Comparison of ENCODE assay signal across 8 cellular contexts in genomic region chr2:27086090-27086721, GRCh38. TPM values are rescaled to one million over a fixed set of nuclear protein-coding genes. Genes with fewer than 3 reads are reported as not detected.
DNase-seq lines count a peak whose midpoint lies in the region; ATAC-seq, FAIRE-seq and TF ChIP-seq lines count a peak whose summit lies in the region.

No MANE protein-coding gene starts in this region.

- H3K36me3 ChIP-seq in ES-I3 (ENCODE audit: insufficient read depth, low read length) (no peaks in the 10 kb centered on the region), RWPE2 (ENCODE audit: low read depth) (no peaks in the 10 kb centered on the region)

- ATAC-seq in RWPE2 (ENCODE audit: low read depth): peak; percentile 82

- peak; percentile 98 for DNase-seq in H54 (ENCODE audit: insufficient read length, low spot score)
- DNase-seq in LNCaP clone FGC (ENCODE audit: low read depth): peak; percentile 50
- peak; percentile 90 for DNase-seq in RWPE2 (ENCODE audit: low spot score)
- peak; percentile 98 for DNase-seq in activated effector memory CD4-positive, alpha-beta T cell treated with Interleukin-2 at 50 U/mL for 16 hours
- DNase-seq in fibroblast of the aortic adventitia (ENCODE audit: low read depth): peak; percentile 85
- peak; percentile 98 for DNase-seq in nephron progenitor cell

- TF ChIP-seq CTCF in LNCaP clone FGC (IDR thresholded peaks at IDR 0.05; ENCODE audit: control insufficient read depth, extremely low read depth, insufficient read depth) (peak; percentile 95), RWPE2 (IDR thresholded peaks at IDR 0.05; ENCODE audit: poor library complexity, severe bottlenecking) (peak; percentile 96), fibroblast of the aortic adventitia (IDR thresholded peaks at IDR 0.05; ENCODE audit: insufficient read depth, low read length) (peak; percentile 66), nephron progenitor cell (IDR thresholded peaks at IDR 0.05) (peak; percentile 73)

- TF ChIP-seq POLR2A in H54 (IDR thresholded peaks at IDR 0.05; ENCODE audit: low read depth, low read length): peak; percentile 44; the same call in 1 of the 2 replicates

- H3K4me3 ChIP-seq in LNCaP clone FGC (ENCODE audit: low read depth, low read length): peak overlapping the region; percentile 61
- peak overlapping the region; percentile 53 for H3K4me3 ChIP-seq in RWPE2 (ENCODE audit: severe bottlenecking)
- H3K4me3 ChIP-seq in fibroblast of the aortic adventitia (ENCODE audit: low read depth, low read length): peak overlapping the region; percentile 56

- no peak overlapping the region for H3K27ac Mint-ChIP-seq in nephron progenitor cell
- peak overlapping the region; percentile 82 for H3K27ac Mint-ChIP-seq in stimulated activated naive CD8-positive, alpha-beta T cell treated with anti-CD3 and anti-CD28 coated beads, Interleukin-15, Interleukin-2, amounts not matched to agents 100 ng/mL and 50 ng/mL, for 24 hours

- no peaks in the 10 kb centered on the region for H3K9me3 Mint-ChIP-seq in nephron progenitor cell
- H3K9me3 Mint-ChIP-seq in stimulated activated naive CD8-positive, alpha-beta T cell treated with anti-CD3 and anti-CD28 coated beads, Interleukin-15, Interleukin-2, amounts not matched to agents 100 ng/mL and 50 ng/mL, for 24 hours: no peaks in the 10 kb centered on the region

- H3K4me1 ChIP-seq in ES-I3 (ENCODE audit: insufficient read depth, low read length) (peaks cover 4% of the 10 kb centered on the region; the same call in 1 of the 2 replicates), RWPE2 (ENCODE audit: insufficient read depth, poor library complexity, severe bottlenecking) (peaks cover 4% of the 10 kb centered on the region)

- H3K27ac ChIP-seq in RWPE2 (ENCODE audit: poor library complexity, severe bottlenecking): peak overlapping the region; percentile 47

- no peak for FAIRE-seq in H54 (lab: Jason Lieb, UNC)

- H3K36me3 Mint-ChIP-seq in nephron progenitor cell (ENCODE audit: low read depth): no peaks in the 10 kb centered on the region
- no peaks in the 10 kb centered on the region for H3K36me3 Mint-ChIP-seq in stimulated activated naive CD8-positive, alpha-beta T cell treated with anti-CD3 and anti-CD28 coated beads, Interleukin-15, Interleukin-2, amounts not matched to agents 100 ng/mL and 50 ng/mL, for 24 hours (ENCODE audit: low read depth)

- peaks cover 31% of the 10 kb centered on the region for H3K4me1 Mint-ChIP-seq in nephron progenitor cell
- H3K4me1 Mint-ChIP-seq in stimulated activated naive CD8-positive, alpha-beta T cell treated with anti-CD3 and anti-CD28 coated beads, Interleukin-15, Interleukin-2, amounts not matched to agents 100 ng/mL and 50 ng/mL, for 24 hours (ENCODE audit: low read depth): peaks cover 27% of the 10 kb centered on the region

- H3K4me3 Mint-ChIP-seq in nephron progenitor cell: peak overlapping the region; percentile 81
- H3K4me3 Mint-ChIP-seq in stimulated activated naive CD8-positive, alpha-beta T cell treated with anti-CD3 and anti-CD28 coated beads, Interleukin-15, Interleukin-2, amounts not matched to agents 100 ng/mL and 50 ng/mL, for 24 hours: peak overlapping the region; percentile 83

- peaks cover 33% of the 10 kb centered on the region for H3K27me3 Mint-ChIP-seq in nephron progenitor cell (ENCODE audit: low read depth, poor library complexity)
- no peaks in the 10 kb centered on the region for H3K27me3 Mint-ChIP-seq in stimulated activated naive CD8-positive, alpha-beta T cell treated with anti-CD3 and anti-CD28 coated beads, Interleukin-15, Interleukin-2, amounts not matched to agents 100 ng/mL and 50 ng/mL, for 24 hours

- H3K9ac ChIP-seq in ES-I3 (ENCODE audit: low read depth, low read length): peak overlapping the region; percentile 85

- H3K27me3 ChIP-seq in RWPE2 (ENCODE audit: insufficient read depth, poor library complexity, severe bottlenecking): no peaks in the 10 kb centered on the region

- no peaks in the 10 kb centered on the region for H3K9me3 ChIP-seq in ES-I3 (ENCODE audit: control insufficient read depth, insufficient read depth, low read length)
- H3K9me3 ChIP-seq in RWPE2 (ENCODE audit: severe bottlenecking): no peaks in the 10 kb centered on the region

RNA-seq across cellular contexts. Expression of gene KHK, which starts 0.4 kb away (rescaled TPM):
- total RNA-seq in fibroblast of the aortic adventitia (ENCODE audit: low replicate concordance): 1.7 and 2.3 TPM in 2 replicates

RNA-seq across cellular contexts. Expression of gene EMILIN1, which starts 7.8 kb away (rescaled TPM):
- 81.3 and 153 TPM in 2 replicates for total RNA-seq in fibroblast of the aortic adventitia (ENCODE audit: low replicate concordance)

RNA-seq across cellular contexts. Expression of gene OST4, which starts 14.8 kb away (rescaled TPM):
- total RNA-seq in fibroblast of the aortic adventitia (ENCODE audit: low replicate concordance): 36.5 and 300 TPM in 2 replicates

RNA-seq across cellular contexts. Expression of gene CGREF1, which starts 32.7 kb away (rescaled TPM):
- total RNA-seq in fibroblast of the aortic adventitia (ENCODE audit: low replicate concordance): 4.7 and 9.3 TPM in 2 replicates

RNA-seq across cellular contexts. Expression of gene AGBL5, which starts 34.7 kb away (rescaled TPM):
- 17.5 and 25.3 TPM in 2 replicates for total RNA-seq in fibroblast of the aortic adventitia (ENCODE audit: low replicate concordance)

Comparison
In these comparisons a context has a peak if more than half of its experiments do, and no peak if none do; other contexts are left out.
1. Peak in every context shown above with its lines: DNase-seq, ATAC-seq, H3K4me3 ChIP-seq and H3K27ac ChIP-seq.